ENCODE assay signal across 20 cellular contexts in genomic region chr14:25430808-25431207, GRCh38.
"Had no signal": no experiment of that assay in that cellular context is flagged by ENCODE, and none has a peak within 500 bp of the region (broad histone marks: within the 10 kb centered on the region; RNA-seq: fewer than 3 reads in every experiment).

No MANE protein-coding gene starts in this region.

- H3K27me3 ChIP-seq: MG63 had no signal

- H3K27ac ChIP-seq: KMS-11 had no signal

- H3K4me3 ChIP-seq: MG63 had no signal

- H3K36me3 ChIP-seq: MG63 had no signal

- H3K9ac ChIP-seq: KMS-11 had no signal

- H3K4me2 ChIP-seq: KMS-11 had no signal

- H3K9me3 ChIP-seq: MG63 had no signal

- DNase-seq: KG1, MG63, MV-4-11, NCI-H1105, NCI-H1417 treated with DMSO at 0.1 percent for 48 hours, NCI-H1436, NCI-H1436 treated with DMSO at 0.1 percent for 48 hours, NCI-H187 treated with DMSO at 0.1 percent for 48 hours, NCI-H1930, NCI-H2029, NCI-H2029 treated with DMSO at 0.1 percent for 48 hours, NCI-H2081 treated with DMSO at 0.1 percent for 48 hours, NCI-H2107, NCI-H2171, NCI-H2171 treated with DMSO at 0.1 percent for 48 hours, NCI-H2227 treated with DMSO at 0.1 percent for 48 hours, NCI-H226, NCI-H446 treated with DMSO at 0.1 percent for 48 hours, NCI-H510A had no signal
